1 cellular context compared by ENCODE assay signal in the genomic region with DNA sequence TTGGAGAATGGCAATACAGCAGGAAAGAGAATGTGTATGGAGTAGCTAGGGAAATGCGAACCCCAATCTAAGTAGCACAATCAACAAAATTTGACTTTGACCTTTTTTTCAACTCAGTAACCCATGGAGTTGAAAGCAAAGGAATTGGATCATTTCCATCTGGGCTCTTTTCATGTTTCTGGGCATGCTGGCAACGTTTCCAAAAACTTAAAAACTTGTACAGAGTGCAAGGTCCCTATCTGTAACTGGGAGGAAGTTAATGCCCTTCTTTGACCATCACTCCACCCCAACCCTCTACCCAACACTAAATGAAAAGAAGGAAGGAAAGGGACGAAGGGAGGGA.
TF ChIP-seq lines count a peak whose summit lies in the region.

No MANE protein-coding gene starts in this region.

TF ChIP-seq in K562, 482 proteins besides CTCF, POLR2A, EP300 and RAD21:
- no peak for TF ChIP-seq ZNF140 (CRISPR knock-in tag; IDR thresholded peaks at IDR 0.05)
- TF ChIP-seq HBP1 (CRISPR knock-in tag; IDR thresholded peaks at IDR 0.05), result no peak
- TF ChIP-seq SMAD4 (CRISPR knock-in tag; conservative IDR thresholded peaks at IDR 0.05), result 0 out of 2 replicates have a peak, but pooled peaks have one; percentile 2
- TF ChIP-seq, protein P1, sequence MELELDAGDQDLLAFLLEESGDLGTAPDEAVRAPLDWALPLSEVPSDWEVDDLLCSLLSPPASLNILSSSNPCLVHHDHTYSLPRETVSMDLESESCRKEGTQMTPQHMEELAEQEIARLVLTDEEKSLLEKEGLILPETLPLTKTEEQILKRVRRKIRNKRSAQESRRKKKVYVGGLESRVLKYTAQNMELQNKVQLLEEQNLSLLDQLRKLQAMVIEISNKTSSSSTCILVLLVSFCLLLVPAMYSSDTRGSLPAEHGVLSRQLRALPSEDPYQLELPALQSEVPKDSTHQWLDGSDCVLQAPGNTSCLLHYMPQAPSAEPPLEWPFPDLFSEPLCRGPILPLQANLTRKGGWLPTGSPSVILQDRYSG (tag; conservative IDR thresholded peaks at IDR 0.05; ENCODE audit: low read depth), result peak; percentile 51; the same call in 1 of the 2 replicates
TF ChIP-seq in K562: peak in this region for 2.
